Comparison of ENCODE assay signal across 13 cellular contexts in the genomic region with DNA sequence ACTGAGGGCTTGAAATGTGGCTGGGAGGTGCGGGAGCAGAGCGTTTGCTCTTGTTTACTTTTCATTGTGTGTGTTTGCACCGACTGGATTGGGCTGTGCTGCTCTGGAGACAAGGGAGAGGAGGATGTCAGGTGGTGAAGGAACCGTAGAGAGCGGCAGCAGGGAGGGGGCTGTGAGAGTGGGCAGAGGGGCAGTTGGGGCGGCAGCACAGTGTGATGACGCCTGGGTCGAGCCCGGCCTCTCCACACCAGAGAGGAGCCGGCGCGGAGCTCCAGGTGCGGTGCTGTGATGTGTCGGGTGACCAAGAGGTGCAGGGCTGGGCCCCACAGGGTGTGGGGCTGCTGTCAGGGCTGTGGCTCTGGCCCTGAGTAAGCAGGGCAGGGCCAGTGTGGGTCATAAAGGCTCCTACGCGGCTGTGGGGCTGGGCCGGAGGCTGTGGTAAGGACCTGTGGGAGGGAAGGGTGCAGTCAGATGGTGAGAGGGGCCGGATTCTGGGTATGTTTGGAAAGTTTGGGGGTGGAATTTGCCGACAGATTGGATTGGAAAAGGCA. TPM values are rescaled to one million over a fixed set of nuclear protein-coding genes. Genes with fewer than 3 reads are reported as not detected.
DNase-seq lines count a peak whose midpoint lies in the region; ATAC-seq and TF ChIP-seq lines count a peak whose summit lies in the region.
"Had no signal": no experiment of that assay in that cellular context is flagged by ENCODE, and none has a peak within 500 bp of the region (broad histone marks: within the 10 kb centered on the region; RNA-seq: fewer than 3 reads in every experiment).

No MANE protein-coding gene starts in this region.

- H3K27me3 ChIP-seq in PC-3 (ENCODE audit: low read length) (no peaks in the 10 kb centered on the region), esophagus squamous epithelium (no peaks in the 10 kb centered on the region)

- peak overlapping the region; percentile 92 for H3K27ac Mint-ChIP-seq in progenitor cell of endocrine pancreas

- CTCF ChIA-PET in PC-3 (lab: Charles Lee), result no interaction called here

- H3K4me2 ChIP-seq in PC-3 (ENCODE audit: low read length), result no peak overlapping the region

- H3K4me3 Mint-ChIP-seq in progenitor cell of endocrine pancreas (ENCODE audit: low read depth), result peak overlapping the region; percentile 33

- H3K4me1 ChIP-seq in PC-3 (ENCODE audit: insufficient read depth, low read length) (no peaks in the 10 kb centered on the region), esophagus squamous epithelium (peaks cover 0 to 69% (median 0%) of the 10 kb centered on the region in 3 donors)

- POLR2A ChIA-PET in PC-3 (lab: Charles Lee; ENCODE audit: unreplicated experiment), result no interaction called here

- peaks cover 5% of the 10 kb centered on the region; the same call in 1 of the 2 replicates for H4K20me1 ChIP-seq in PC-3 (ENCODE audit: low read length)

- no peaks in the 10 kb centered on the region for H3K9me3 ChIP-seq in PC-3 (ENCODE audit: low read length)
- H3K9me3 ChIP-seq in esophagus squamous epithelium, result no peaks in the 10 kb centered on the region

- intact Hi-C loops in PC-3 (cut with micrococcal nuclease) (no loop called here), esophagus squamous epithelium (cut with DNase I) (no loop called here)

- H3K36me3 Mint-ChIP-seq in progenitor cell of endocrine pancreas (ENCODE audit: insufficient read depth), result peaks cover 13% of the 10 kb centered on the region

- no peak overlapping the region for H2AFZ ChIP-seq in PC-3 (ENCODE audit: low read length)

- H3K27ac ChIP-seq in PC-3 (ENCODE audit: low read length) (no peak overlapping the region), esophagus squamous epithelium (peak overlapping the region; percentile 15 to 39 (median 26))

- H3K9ac ChIP-seq in PC-3 (ENCODE audit: low read length), result no peak overlapping the region

- BruUV-seq in PC-3 (replicated peaks; lab: Mats Ljungman, UMichigan), result no TSS peak

- H3K36me3 ChIP-seq in PC-3 (ENCODE audit: low read depth, low read length) (peaks cover 10% of the 10 kb centered on the region; the same call in 1 of the 2 replicates), esophagus squamous epithelium (peaks cover 6 to 87% (median 16%) of the 10 kb centered on the region in 3 donors)

- peaks cover 95% of the 10 kb centered on the region for H3K79me2 ChIP-seq in PC-3 (ENCODE audit: low read length)

- no peaks in the 10 kb centered on the region for H3F3A ChIP-seq in PC-3 (ENCODE audit: low read length, unreplicated experiment)

- ATAC-seq in PC-3 (peak; percentile 91), GM21360 (IDR thresholded peaks at IDR 0.05; ENCODE audit: unreplicated experiment) (no peak)

- no peak for TF ChIP-seq CTCF in PC-3 (conservative IDR thresholded peaks at IDR 0.05; ENCODE audit: low read depth, low read length)
- TF ChIP-seq CTCF in esophagus squamous epithelium (IDR thresholded peaks at IDR 0.05), result no peak
- TF ChIP-seq CTCF in progenitor cell of endocrine pancreas (IDR thresholded peaks at IDR 0.05; ENCODE audit: unreplicated experiment), result no peak

- no peaks in the 10 kb centered on the region for H3K9me2 ChIP-seq in PC-3 (replicated peaks; ENCODE audit: low read length)

- H3K4me3 ChIP-seq in PC-3 (ENCODE audit: low read length) (no peak overlapping the region), esophagus squamous epithelium (no peak overlapping the region)

- no peak for TF ChIP-seq POLR2A in esophagus squamous epithelium (IDR thresholded peaks at IDR 0.05)

- DNase-seq in GM03348 (ENCODE audit: low spot score) (peak; percentile 4), PC-3 (peak; percentile 6), esophagus squamous epithelium (lab: John Stamatoyannopoulos, UW) (no peak), progenitor cell of endocrine pancreas (ENCODE audit: low spot score, unreplicated experiment) (no peak), cerebellar cortex (ENCODE audit: low spot score) (no peak), NCI-H2171 (lab: John Stamatoyannopoulos, UW) (no peak), hippocampal formation (lab: John Stamatoyannopoulos, UW) (no peak)
- DNase-seq: C1 segment of cervical spinal cord; cortex of kidney; NCI-H1694 treated with DMSO at 0.1 percent for 48 hours; nucleus accumbens; stimulated activated naive CD4-positive, alpha-beta T cell had no signal

- peaks cover 23% of the 10 kb centered on the region for H3K4me1 Mint-ChIP-seq in progenitor cell of endocrine pancreas (ENCODE audit: low read depth)

- H3K9me3 Mint-ChIP-seq in progenitor cell of endocrine pancreas (ENCODE audit: low read depth), result no peaks in the 10 kb centered on the region

- 73 to 97% methylated on average over 13 of the region's 19 CpGs for WGBS in esophagus squamous epithelium, 2 donors

- H3K27me3 Mint-ChIP-seq in progenitor cell of endocrine pancreas, result no peaks in the 10 kb centered on the region

RNA-seq across cellular contexts. Expression of a gene that starts 10.5 kb away (rescaled TPM):
- total RNA-seq in PC-3 (2014; rRNA removed) (18.7 and 19.0 TPM in 2 replicates), esophagus squamous epithelium (10 to 100 TPM; 14.5 to 25.2 (median 17.4) TPM), progenitor cell of endocrine pancreas (32.4 and 34.2 TPM in 2 replicates)

Comparison
In these comparisons a context has a peak if more than half of its experiments do, and no peak if none do; other contexts are left out.
1. DNase-seq: peak in GM03348 (single experiment) and PC-3 (single experiment); none in esophagus squamous epithelium (single experiment), progenitor cell of endocrine pancreas (single experiment), cerebellar cortex (single experiment), NCI-H2171 (single experiment) and hippocampal formation (0 of 2).